8 cellular contexts compared by ENCODE assay signal in the genomic region with DNA sequence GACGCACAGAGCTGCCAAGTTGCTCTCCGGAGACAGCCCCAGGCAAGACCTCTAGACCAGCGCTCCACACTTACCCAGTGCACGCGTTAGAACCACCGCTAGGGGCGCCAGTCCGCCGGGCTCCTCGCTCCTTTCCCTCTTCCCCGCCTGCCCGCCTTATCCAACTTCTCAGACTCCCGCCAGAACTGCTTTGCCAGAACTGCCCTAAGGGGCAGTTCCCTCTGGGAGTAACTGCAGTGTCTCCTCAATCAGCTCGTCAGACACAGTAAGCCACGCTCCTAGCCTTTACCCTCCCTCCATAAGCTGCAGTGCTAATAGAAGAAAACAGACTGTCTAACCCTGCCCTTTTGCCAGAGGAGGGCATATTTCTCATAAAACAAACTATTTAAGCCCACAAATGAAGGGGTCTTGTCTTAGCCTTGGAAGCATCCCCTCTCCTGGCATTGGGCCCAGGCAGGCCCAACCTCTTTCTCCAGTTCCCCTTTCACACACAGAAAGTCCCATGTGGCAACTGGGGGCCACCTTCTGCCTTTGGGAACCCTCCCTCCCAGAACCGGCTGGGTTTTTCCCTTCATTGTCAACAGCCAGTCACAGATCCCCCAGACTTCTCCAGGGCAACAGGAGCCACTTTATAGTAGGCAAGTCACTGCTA. TPM values are rescaled to one million over a fixed set of nuclear protein-coding genes. Genes with fewer than 3 reads are reported as not detected.
DNase-seq lines count a peak whose midpoint lies in the region; ATAC-seq lines count a peak whose summit lies in the region.

No MANE protein-coding gene starts in this region.

- DNase-seq in ELF-1 (ENCODE audit: low read depth, low spot score) (peak; percentile 99), NCI-H510A (lab: John Stamatoyannopoulos, UW) (peak; percentile 81), cerebellum (ENCODE audit: low spot score) (peak; percentile 82), left lobe of liver (ENCODE audit: low spot score) (peak; percentile 77)
- DNase-seq in activated CD4-positive, alpha-beta T cell treated with anti-CD3 and anti-CD28 coated beads for 4 hours: peak; percentile 74 to 75
- DNase-seq in stimulated activated CD4-positive, alpha-beta T cell treated with anti-CD3 and anti-CD28 coated beads, Interleukin-2, amount 100 ng/mL, for 24 hours: peak; percentile 86 to 91

- ATAC-seq in HG03175 (IDR thresholded peaks at IDR 0.05; ENCODE audit: unreplicated experiment): peak; percentile 32
- peak; percentile 21 for ATAC-seq in left lobe of liver
- ATAC-seq in HG03196 (IDR thresholded peaks at IDR 0.05; ENCODE audit: unreplicated experiment): no peak

RNA-seq across cellular contexts. Expression of a gene that starts 3.7 kb away (rescaled TPM):
- total RNA-seq in cerebellum (4.3 TPM), left lobe of liver (3.3 TPM)

RNA-seq across cellular contexts. Expression of a gene that starts 55.9 kb away (rescaled TPM):
- total RNA-seq in cerebellum (23.2 TPM), left lobe of liver (0.68 TPM)

Comparison
In these comparisons a context has a peak if more than half of its experiments do, and no peak if none do; other contexts are left out.
1. RNA of a gene that starts 55.9 kb away (total RNA-seq): 23.2 TPM in cerebellum (single experiment); 0.68 TPM in left lobe of liver (single experiment); every median in the first group is over 10 times any median in the second.
2. Peak in every context shown above with its lines, with median percentiles within 50 percentile points of each other: DNase-seq.